Comparison of ENCODE assay signal across 28 cellular contexts in the genomic region with DNA sequence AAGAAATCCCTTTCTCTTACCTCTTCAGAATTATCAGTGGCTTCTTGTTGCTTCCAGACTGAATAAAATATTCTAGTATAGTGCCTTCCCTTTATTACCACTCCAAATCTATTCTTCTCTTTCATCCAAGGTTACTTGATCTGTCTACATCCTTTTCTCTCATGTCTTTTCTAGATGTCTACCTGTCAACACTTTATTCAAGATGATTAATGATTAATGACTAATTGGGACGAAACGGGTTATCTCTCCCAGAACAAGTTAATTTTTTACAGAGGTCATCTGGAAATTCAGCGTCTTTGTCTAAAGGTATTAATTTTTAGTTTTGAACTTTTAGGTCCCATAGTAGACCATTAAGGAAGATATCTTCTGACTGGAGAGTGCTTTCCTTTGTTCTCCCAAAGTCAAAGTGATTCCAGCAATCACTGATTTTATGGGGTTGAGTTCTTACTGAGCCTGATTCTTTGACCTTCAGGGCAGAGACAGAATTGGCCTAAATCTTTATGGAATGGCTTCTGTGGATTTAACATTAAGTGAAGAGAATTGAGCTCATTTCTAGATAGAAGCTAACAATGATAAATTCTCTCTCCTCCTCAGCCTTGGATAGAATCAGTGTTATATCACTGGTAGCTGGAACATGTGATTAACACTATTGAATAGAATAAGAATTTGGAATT. TPM values are rescaled to one million over a fixed set of nuclear protein-coding genes. Genes with fewer than 3 reads are reported as not detected.
"Had no signal": no experiment of that assay in that cellular context is flagged by ENCODE, and none has a peak within 500 bp of the region (broad histone marks: within the 10 kb centered on the region; RNA-seq: fewer than 3 reads in every experiment).

No MANE protein-coding gene starts in this region.

- H3K27me3 ChIP-seq: esophagus squamous epithelium, ovary, spleen, testis, tibial artery had no signal

- H3K4me3 ChIP-seq: esophagus squamous epithelium, left ventricle myocardium inferior, lower lobe of right lung, ovary, psoas muscle, skin epidermis, spleen, testis, tibial artery had no signal

- H3K27ac ChIP-seq: esophagus squamous epithelium, left ventricle myocardium inferior, lower lobe of right lung, ovary, psoas muscle, skin epidermis, spleen, testis, tibial artery had no signal

- H3K9me3 Mint-ChIP-seq: effector memory CD8-positive, alpha-beta T cell; natural killer cell; stimulated activated memory B cell treated with anti-CD40 and anti-IgM and Interleukin-4, amounts not matched to agents 10 μg/mL and 1 μg/mL and 100 μg/mL, for 72 hours had no signal

- H3K4me1 Mint-ChIP-seq: natural killer cell; stimulated activated memory B cell treated with anti-CD40 and anti-IgM and Interleukin-4, amounts not matched to agents 10 μg/mL and 1 μg/mL and 100 μg/mL, for 72 hours had no signal

- H3K36me3 ChIP-seq: esophagus squamous epithelium, left ventricle myocardium inferior, lower lobe of right lung, ovary, spleen, tibial artery had no signal

- H3K4me3 Mint-ChIP-seq: effector memory CD8-positive, alpha-beta T cell; natural killer cell; stimulated activated memory B cell treated with anti-CD40 and anti-IgM and Interleukin-4, amounts not matched to agents 10 μg/mL and 1 μg/mL and 100 μg/mL, for 72 hours; type B pancreatic cell had no signal

- ATAC-seq: effector memory CD8-positive, alpha-beta T cell; left cardiac atrium; lower lobe of right lung; natural killer cell; psoas muscle; right cardiac atrium; stimulated activated memory B cell treated with anti-CD40 and anti-IgM and Interleukin-4, amounts not matched to agents 10 μg/mL and 1 μg/mL and 100 μg/mL, for 72 hours; stimulated activated naive CD8-positive, alpha-beta T cell treated with anti-CD3 and anti-CD28 coated beads, Interleukin-15, Interleukin-2, amounts not matched to agents 100 U/mL and 50 U/mL, for 24 hours had no signal

- H3K27me3 Mint-ChIP-seq: effector memory CD8-positive, alpha-beta T cell; stimulated activated memory B cell treated with anti-CD40 and anti-IgM and Interleukin-4, amounts not matched to agents 10 μg/mL and 1 μg/mL and 100 μg/mL, for 72 hours had no signal

- FAIRE-seq: endometrium, keratinocyte had no signal

- H3K4me1 ChIP-seq: esophagus squamous epithelium, left ventricle myocardium inferior, lower lobe of right lung, psoas muscle, spleen, testis, tibial artery had no signal

- H3K36me3 Mint-ChIP-seq: natural killer cell; stimulated activated memory B cell treated with anti-CD40 and anti-IgM and Interleukin-4, amounts not matched to agents 10 μg/mL and 1 μg/mL and 100 μg/mL, for 72 hours; type B pancreatic cell had no signal

- DNase-seq: cortex of kidney; effector memory CD8-positive, alpha-beta T cell; erythroblast; esophagus squamous epithelium; foreskin melanocyte; hypothalamus; left cardiac atrium; left ventricle myocardium inferior; lower lobe of right lung; natural killer cell; occipital lobe; ovary; posterior cingulate gyrus; psoas muscle; right cardiac atrium; spleen; stimulated activated CD4-positive, alpha-beta T cell treated with anti-CD3 and anti-CD28 coated beads, Interleukin-4, amount 100 ng/mL, for 4 hours; stimulated activated naive CD8-positive, alpha-beta T cell treated with anti-CD3 and anti-CD28 coated beads, Interleukin-15, Interleukin-2, amounts not matched to agents 100 U/mL and 50 U/mL, for 24 hours; substantia nigra; testis; tibial artery had no signal

- H3K27ac Mint-ChIP-seq: effector memory CD8-positive, alpha-beta T cell; natural killer cell; stimulated activated memory B cell treated with anti-CD40 and anti-IgM and Interleukin-4, amounts not matched to agents 10 μg/mL and 1 μg/mL and 100 μg/mL, for 72 hours; type B pancreatic cell had no signal

- H3K9me3 ChIP-seq: esophagus squamous epithelium, left ventricle myocardium inferior, lower lobe of right lung, ovary, psoas muscle, spleen, testis, tibial artery had no signal

RNA-seq across cellular contexts. Expression of gene TENM1, which starts 20.7 kb away (rescaled TPM):
- total RNA-seq: dermis microvascular lymphatic vessel endothelial cell, myocyte had no signal
